Comparison of ENCODE assay signal across 20 cellular contexts in genomic region chr2:22579341-22579740, GRCh38.
"Had no signal": no experiment of that assay in that cellular context is flagged by ENCODE, and none has a peak within 500 bp of the region (broad histone marks: within the 10 kb centered on the region; RNA-seq: fewer than 3 reads in every experiment).

No MANE protein-coding gene starts in this region.

- DNase-seq: dermis blood vessel endothelial cell; effector memory CD8-positive, alpha-beta T cell; gastrocnemius medialis; heart left ventricle; left cardiac atrium; left lung; mesendoderm; natural killer cell; pancreas; stimulated activated CD4-positive, alpha-beta T cell treated with anti-CD3 and anti-CD28 coated beads, Interleukin-12 subunit alpha, Interleukin-12 subunit beta, amount 100 ng/mL, for 4 hours; stimulated activated CD4-positive, alpha-beta T cell treated with anti-CD3 and anti-CD28 coated beads, Interleukin-1b, Interleukin-23, amount 100 ng/mL, for 48 hours; stimulated activated CD4-positive, alpha-beta T cell treated with anti-CD3 and anti-CD28 coated beads, Interleukin-4, amount 100 ng/mL, for 1 hour; stimulated activated CD8-positive, alpha-beta memory T cell treated with anti-CD3 and anti-CD28 coated beads, Interleukin-4, amount 100 ng/mL, for 48 hours; stimulated activated naive CD4-positive, alpha-beta T cell; stimulated activated naive CD8-positive, alpha-beta T cell treated with anti-CD3 and anti-CD28 coated beads, Interleukin-15, amount 100 ng/mL, for 72 hours; thyroid gland; trophoblast cell had no signal

- FAIRE-seq: endometrium, islet of Langerhans, pancreas had no signal

- H3K27me3 Mint-ChIP-seq: effector memory CD8-positive, alpha-beta T cell; progenitor cell of endocrine pancreas; stimulated activated naive CD8-positive, alpha-beta T cell treated with anti-CD3 and anti-CD28 coated beads, Interleukin-15, amount 100 ng/mL, for 72 hours had no signal

- H3K27ac Mint-ChIP-seq: effector memory CD8-positive, alpha-beta T cell; natural killer cell; progenitor cell of endocrine pancreas; stimulated activated naive CD8-positive, alpha-beta T cell treated with anti-CD3 and anti-CD28 coated beads, Interleukin-15, amount 100 ng/mL, for 72 hours had no signal

- H3K4me3 Mint-ChIP-seq: effector memory CD8-positive, alpha-beta T cell; natural killer cell; stimulated activated naive CD8-positive, alpha-beta T cell treated with anti-CD3 and anti-CD28 coated beads, Interleukin-15, amount 100 ng/mL, for 72 hours had no signal

- H3K4me1 Mint-ChIP-seq: natural killer cell; stimulated activated naive CD8-positive, alpha-beta T cell treated with anti-CD3 and anti-CD28 coated beads, Interleukin-15, amount 100 ng/mL, for 72 hours had no signal
